8 cellular contexts compared by ENCODE assay signal in genomic region chr5:113634957-113635356, GRCh38.
"Had no signal": no experiment of that assay in that cellular context is flagged by ENCODE, and none has a peak within 500 bp of the region (broad histone marks: within the 10 kb centered on the region; RNA-seq: fewer than 3 reads in every experiment).

No MANE protein-coding gene starts in this region.

- H3K9me3 ChIP-seq: HAP-1 had no signal

- H3K9ac ChIP-seq: GM23248 had no signal

- DNase-seq: GM23248, H7, IMR-90, KG1 had no signal

- H3K4me3 ChIP-seq: GM23248, HAP-1, K562 had no signal

- H3K4me1 ChIP-seq: HAP-1 had no signal

- ATAC-seq: HCT116, K562 had no signal

- H2AFZ ChIP-seq: GM23248 had no signal

- H3K36me3 ChIP-seq: HAP-1 had no signal

- FAIRE-seq: HTR-8/SVneo, K562 had no signal

- H3K27ac ChIP-seq: GM23248 had no signal
